In genomic region chr15:74937226-74937601, GRCh38 we compare ENCODE assay signal across 1 cellular context.
TF ChIP-seq lines count a peak whose summit lies in the region.

No MANE protein-coding gene starts in this region.

TF ChIP-seq in GM23338, 12 proteins besides CTCF, POLR2A, EP300 and RAD21 (continued from another document):
- TF ChIP-seq, protein P1, sequence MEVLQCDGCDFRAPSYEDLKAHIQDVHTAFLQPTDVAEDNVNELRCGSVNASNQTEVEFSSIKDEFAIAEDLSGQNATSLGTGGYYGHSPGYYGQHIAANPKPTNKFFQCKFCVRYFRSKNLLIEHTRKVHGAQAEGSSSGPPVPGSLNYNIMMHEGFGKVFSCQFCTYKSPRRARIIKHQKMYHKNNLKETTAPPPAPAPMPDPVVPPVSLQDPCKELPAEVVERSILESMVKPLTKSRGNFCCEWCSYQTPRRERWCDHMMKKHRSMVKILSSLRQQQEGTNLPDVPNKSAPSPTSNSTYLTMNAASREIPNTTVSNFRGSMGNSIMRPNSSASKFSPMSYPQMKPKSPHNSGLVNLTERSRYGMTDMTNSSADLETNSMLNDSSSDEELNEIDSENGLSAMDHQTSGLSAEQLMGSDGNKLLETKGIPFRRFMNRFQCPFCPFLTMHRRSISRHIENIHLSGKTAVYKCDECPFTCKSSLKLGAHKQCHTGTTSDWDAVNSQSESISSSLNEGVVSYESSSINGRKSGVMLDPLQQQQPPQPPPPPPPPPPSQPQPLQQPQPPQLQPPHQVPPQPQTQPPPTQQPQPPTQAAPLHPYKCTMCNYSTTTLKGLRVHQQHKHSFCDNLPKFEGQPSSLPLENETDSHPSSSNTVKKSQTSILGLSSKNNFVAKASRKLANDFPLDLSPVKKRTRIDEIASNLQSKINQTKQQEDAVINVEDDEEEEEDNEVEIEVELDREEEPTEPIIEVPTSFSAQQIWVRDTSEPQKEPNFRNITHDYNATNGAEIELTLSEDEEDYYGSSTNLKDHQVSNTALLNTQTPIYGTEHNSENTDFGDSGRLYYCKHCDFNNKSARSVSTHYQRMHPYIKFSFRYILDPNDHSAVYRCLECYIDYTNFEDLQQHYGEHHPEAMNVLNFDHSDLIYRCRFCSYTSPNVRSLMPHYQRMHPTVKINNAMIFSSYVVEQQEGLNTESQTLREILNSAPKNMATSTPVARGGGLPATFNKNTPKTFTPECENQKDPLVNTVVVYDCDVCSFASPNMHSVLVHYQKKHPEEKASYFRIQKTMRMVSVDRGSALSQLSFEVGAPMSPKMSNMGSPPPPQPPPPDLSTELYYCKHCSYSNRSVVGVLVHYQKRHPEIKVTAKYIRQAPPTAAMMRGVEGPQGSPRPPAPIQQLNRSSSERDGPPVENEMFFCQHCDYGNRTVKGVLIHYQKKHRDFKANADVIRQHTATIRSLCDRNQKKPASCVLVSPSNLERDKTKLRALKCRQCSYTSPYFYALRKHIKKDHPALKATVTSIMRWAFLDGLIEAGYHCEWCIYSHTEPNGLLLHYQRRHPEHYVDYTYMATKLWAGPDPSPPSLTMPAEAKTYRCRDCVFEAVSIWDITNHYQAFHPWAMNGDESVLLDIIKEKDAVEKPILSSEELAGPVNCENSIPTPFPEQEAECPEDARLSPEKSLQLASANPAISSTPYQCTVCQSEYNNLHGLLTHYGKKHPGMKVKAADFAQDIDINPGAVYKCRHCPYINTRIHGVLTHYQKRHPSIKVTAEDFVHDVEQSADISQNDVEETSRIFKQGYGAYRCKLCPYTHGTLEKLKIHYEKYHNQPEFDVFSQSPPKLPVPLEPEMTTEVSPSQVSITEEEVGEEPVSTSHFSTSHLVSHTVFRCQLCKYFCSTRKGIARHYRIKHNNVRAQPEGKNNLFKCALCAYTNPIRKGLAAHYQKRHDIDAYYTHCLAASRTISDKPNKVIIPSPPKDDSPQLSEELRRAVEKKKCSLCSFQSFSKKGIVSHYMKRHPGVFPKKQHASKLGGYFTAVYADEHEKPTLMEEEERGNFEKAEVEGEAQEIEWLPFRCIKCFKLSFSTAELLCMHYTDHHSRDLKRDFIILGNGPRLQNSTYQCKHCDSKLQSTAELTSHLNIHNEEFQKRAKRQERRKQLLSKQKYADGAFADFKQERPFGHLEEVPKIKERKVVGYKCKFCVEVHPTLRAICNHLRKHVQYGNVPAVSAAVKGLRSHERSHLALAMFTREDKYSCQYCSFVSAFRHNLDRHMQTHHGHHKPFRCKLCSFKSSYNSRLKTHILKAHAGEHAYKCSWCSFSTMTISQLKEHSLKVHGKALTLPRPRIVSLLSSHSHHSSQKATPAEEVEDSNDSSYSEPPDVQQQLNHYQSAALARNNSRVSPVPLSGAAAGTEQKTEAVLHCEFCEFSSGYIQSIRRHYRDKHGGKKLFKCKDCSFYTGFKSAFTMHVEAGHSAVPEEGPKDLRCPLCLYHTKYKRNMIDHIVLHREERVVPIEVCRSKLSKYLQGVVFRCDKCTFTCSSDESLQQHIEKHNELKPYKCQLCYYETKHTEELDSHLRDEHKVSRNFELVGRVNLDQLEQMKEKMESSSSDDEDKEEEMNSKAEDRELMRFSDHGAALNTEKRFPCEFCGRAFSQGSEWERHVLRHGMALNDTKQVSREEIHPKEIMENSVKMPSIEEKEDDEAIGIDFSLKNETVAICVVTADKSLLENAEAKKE (CRISPR knock-in tag; IDR thresholded peaks at IDR 0.05) = no peak
- TF ChIP-seq, protein P2, sequence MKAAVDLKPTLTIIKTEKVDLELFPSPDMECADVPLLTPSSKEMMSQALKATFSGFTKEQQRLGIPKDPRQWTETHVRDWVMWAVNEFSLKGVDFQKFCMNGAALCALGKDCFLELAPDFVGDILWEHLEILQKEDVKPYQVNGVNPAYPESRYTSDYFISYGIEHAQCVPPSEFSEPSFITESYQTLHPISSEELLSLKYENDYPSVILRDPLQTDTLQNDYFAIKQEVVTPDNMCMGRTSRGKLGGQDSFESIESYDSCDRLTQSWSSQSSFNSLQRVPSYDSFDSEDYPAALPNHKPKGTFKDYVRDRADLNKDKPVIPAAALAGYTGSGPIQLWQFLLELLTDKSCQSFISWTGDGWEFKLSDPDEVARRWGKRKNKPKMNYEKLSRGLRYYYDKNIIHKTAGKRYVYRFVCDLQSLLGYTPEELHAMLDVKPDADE (IDR thresholded peaks at IDR 0.05) = no peak
- TF ChIP-seq ZNF114 (CRISPR knock-in tag; IDR thresholded peaks at IDR 0.05) (no peak), STAT1 (IDR thresholded peaks at IDR 0.05; ENCODE audit: unreplicated experiment) (no peak), POLR2AphosphoS5 (IDR thresholded peaks at IDR 0.05; ENCODE audit: low read depth) (no peak), EZH2phosphoT487 (IDR thresholded peaks at IDR 0.05; ENCODE audit: unreplicated experiment) (no peak)
- TF ChIP-seq, protein P3, sequence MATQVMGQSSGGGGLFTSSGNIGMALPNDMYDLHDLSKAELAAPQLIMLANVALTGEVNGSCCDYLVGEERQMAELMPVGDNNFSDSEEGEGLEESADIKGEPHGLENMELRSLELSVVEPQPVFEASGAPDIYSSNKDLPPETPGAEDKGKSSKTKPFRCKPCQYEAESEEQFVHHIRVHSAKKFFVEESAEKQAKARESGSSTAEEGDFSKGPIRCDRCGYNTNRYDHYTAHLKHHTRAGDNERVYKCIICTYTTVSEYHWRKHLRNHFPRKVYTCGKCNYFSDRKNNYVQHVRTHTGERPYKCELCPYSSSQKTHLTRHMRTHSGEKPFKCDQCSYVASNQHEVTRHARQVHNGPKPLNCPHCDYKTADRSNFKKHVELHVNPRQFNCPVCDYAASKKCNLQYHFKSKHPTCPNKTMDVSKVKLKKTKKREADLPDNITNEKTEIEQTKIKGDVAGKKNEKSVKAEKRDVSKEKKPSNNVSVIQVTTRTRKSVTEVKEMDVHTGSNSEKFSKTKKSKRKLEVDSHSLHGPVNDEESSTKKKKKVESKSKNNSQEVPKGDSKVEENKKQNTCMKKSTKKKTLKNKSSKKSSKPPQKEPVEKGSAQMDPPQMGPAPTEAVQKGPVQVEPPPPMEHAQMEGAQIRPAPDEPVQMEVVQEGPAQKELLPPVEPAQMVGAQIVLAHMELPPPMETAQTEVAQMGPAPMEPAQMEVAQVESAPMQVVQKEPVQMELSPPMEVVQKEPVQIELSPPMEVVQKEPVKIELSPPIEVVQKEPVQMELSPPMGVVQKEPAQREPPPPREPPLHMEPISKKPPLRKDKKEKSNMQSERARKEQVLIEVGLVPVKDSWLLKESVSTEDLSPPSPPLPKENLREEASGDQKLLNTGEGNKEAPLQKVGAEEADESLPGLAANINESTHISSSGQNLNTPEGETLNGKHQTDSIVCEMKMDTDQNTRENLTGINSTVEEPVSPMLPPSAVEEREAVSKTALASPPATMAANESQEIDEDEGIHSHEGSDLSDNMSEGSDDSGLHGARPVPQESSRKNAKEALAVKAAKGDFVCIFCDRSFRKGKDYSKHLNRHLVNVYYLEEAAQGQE (IDR thresholded peaks at IDR 0.05; ENCODE audit: unreplicated experiment) = no peak
